ENCODE assay signal across 14 cellular contexts in the genomic region with DNA sequence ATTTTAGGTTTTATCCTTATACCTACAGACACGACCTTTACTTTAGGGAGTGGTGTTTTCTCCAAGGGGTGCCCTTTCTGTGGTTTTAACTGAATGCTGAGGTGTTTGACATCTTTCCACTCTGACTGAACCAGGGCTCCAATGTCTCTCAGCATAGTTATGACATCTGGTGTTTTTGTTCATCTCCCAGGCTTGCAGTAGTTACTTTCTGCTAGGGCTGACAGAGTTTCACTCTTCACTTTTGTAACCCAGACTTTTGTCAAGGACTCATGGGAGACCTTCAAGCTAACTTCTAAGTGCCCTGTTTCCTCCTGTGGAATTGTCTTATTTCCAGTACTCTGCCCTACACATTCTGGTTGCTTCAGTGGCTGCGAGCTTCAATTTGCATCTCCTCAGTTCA.
"Had no signal": no experiment of that assay in that cellular context is flagged by ENCODE, and none has a peak within 500 bp of the region (broad histone marks: within the 10 kb centered on the region; RNA-seq: fewer than 3 reads in every experiment).

No MANE protein-coding gene starts in this region.

- H3K9ac ChIP-seq: neural progenitor cell had no signal

- H3K9me3 ChIP-seq: breast epithelium, ovary, thyroid gland had no signal

- H3K27me3 Mint-ChIP-seq: activated CD4-positive, alpha-beta memory T cell treated with anti-CD3 and anti-CD28 coated beads, Interleukin-2, amount 10 ng/mL, durations not matched to agents 7 days and 5 days; activated CD4-positive, alpha-beta T cell treated with anti-CD3 and anti-CD28 coated beads for 36 hours; activated naive CD8-positive, alpha-beta T cell treated with anti-CD3 and anti-CD28 coated beads for 36 hours had no signal

- H3K4me2 ChIP-seq: hepatocyte, neural progenitor cell had no signal

- H3K4me1 Mint-ChIP-seq: activated CD4-positive, alpha-beta memory T cell treated with anti-CD3 and anti-CD28 coated beads, Interleukin-2, amount 10 ng/mL, durations not matched to agents 7 days and 5 days; activated CD4-positive, alpha-beta T cell treated with anti-CD3 and anti-CD28 coated beads for 36 hours; activated naive CD8-positive, alpha-beta T cell treated with anti-CD3 and anti-CD28 coated beads for 36 hours; neural progenitor cell had no signal

- H2AFZ ChIP-seq: hepatocyte, neural progenitor cell had no signal

- FAIRE-seq: urothelium cell line had no signal

- ATAC-seq: activated CD4-positive, alpha-beta T cell treated with anti-CD3 and anti-CD28 coated beads for 36 hours had no signal

- H3K27ac ChIP-seq: breast epithelium, hepatocyte, neural progenitor cell, ovary, skin epidermis, thyroid gland, WERI-Rb-1 had no signal

- H3K27me3 ChIP-seq: breast epithelium, dorsolateral prefrontal cortex, hepatocyte, neural progenitor cell, ovary, thyroid gland had no signal

- H3K4me3 ChIP-seq: breast epithelium, dorsolateral prefrontal cortex, hepatocyte, neural progenitor cell, ovary, skin epidermis, thyroid gland had no signal

- H3K9me3 Mint-ChIP-seq: activated CD4-positive, alpha-beta memory T cell treated with anti-CD3 and anti-CD28 coated beads, Interleukin-2, amount 10 ng/mL, durations not matched to agents 7 days and 5 days; neural progenitor cell had no signal

- DNase-seq: activated CD4-positive, alpha-beta memory T cell treated with anti-CD3 and anti-CD28 coated beads, Interleukin-2, amount 10 ng/mL, durations not matched to agents 7 days and 5 days; activated CD4-positive, alpha-beta T cell treated with anti-CD3 and anti-CD28 coated beads for 36 hours; activated gamma-delta T cell treated with Interleukin-2 at 50 U/mL for 16 hours; activated naive CD8-positive, alpha-beta T cell treated with anti-CD3 and anti-CD28 coated beads for 36 hours; activated T-cell treated with anti-CD3 and anti-CD28 coated beads, Interleukin-2, amount 50 U/mL, for 48 hours; dorsolateral prefrontal cortex; ovary; thyroid gland; WERI-Rb-1 had no signal

- H3K4me3 Mint-ChIP-seq: activated CD4-positive, alpha-beta memory T cell treated with anti-CD3 and anti-CD28 coated beads, Interleukin-2, amount 10 ng/mL, durations not matched to agents 7 days and 5 days; activated CD4-positive, alpha-beta T cell treated with anti-CD3 and anti-CD28 coated beads for 36 hours; activated naive CD8-positive, alpha-beta T cell treated with anti-CD3 and anti-CD28 coated beads for 36 hours; neural progenitor cell had no signal

- H3K36me3 ChIP-seq: breast epithelium, neural progenitor cell, ovary, thyroid gland, WERI-Rb-1 had no signal

- H3K79me2 ChIP-seq: hepatocyte had no signal

- H3K36me3 Mint-ChIP-seq: activated naive CD8-positive, alpha-beta T cell treated with anti-CD3 and anti-CD28 coated beads for 36 hours; neural progenitor cell had no signal

- H3K4me1 ChIP-seq: breast epithelium, neural progenitor cell had no signal

- H3K27ac Mint-ChIP-seq: activated CD4-positive, alpha-beta memory T cell treated with anti-CD3 and anti-CD28 coated beads, Interleukin-2, amount 10 ng/mL, durations not matched to agents 7 days and 5 days; activated CD4-positive, alpha-beta T cell treated with anti-CD3 and anti-CD28 coated beads for 36 hours; activated naive CD8-positive, alpha-beta T cell treated with anti-CD3 and anti-CD28 coated beads for 36 hours; neural progenitor cell had no signal
